Comparison of ENCODE assay signal across 2 cellular contexts in the genomic region with DNA sequence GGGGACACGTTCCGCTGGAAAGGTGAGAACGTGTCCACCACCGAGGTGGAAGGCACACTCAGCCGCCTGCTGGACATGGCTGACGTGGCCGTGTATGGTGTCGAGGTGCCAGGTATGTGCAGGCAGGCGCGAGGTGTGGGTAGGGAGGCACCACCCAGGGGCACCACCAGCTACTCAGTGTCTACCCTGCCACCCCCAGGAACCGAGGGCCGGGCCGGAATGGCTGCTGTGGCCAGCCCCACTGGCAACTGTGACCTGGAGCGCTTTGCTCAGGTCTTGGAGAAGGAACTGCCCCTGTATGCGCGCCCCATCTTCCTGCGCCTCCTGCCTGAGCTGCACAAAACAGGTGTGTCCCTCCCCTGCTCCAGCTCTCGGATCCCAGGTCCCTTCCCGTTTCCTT.
TF ChIP-seq lines count a peak whose summit lies in the region.

No MANE protein-coding gene starts in this region.

TF ChIP-seq in IMR-90, 13 proteins besides CTCF, POLR2A, EP300 and RAD21:
- TF ChIP-seq MAFK (IDR thresholded peaks at IDR 0.05; ENCODE audit: low read depth, low read length): no peak
- TF ChIP-seq SMC3 (IDR thresholded peaks at IDR 0.05; ENCODE audit: low read depth, low read length): no peak
- TF ChIP-seq CHD1 (IDR thresholded peaks at IDR 0.05; ENCODE audit: low read depth, low read length): no peak
- no peak for TF ChIP-seq MXI1 (IDR thresholded peaks at IDR 0.05; ENCODE audit: borderline replicate concordance, low read depth, low read length)
- TF ChIP-seq MAZ (IDR thresholded peaks at IDR 0.05; ENCODE audit: borderline replicate concordance, low read depth, low read length): no peak
- no peak for TF ChIP-seq CEBPB (IDR thresholded peaks at IDR 0.05; ENCODE audit: low read depth, low read length)
- no peak for TF ChIP-seq NFE2L2 (IDR thresholded peaks at IDR 0.05; ENCODE audit: low read depth, low read length)
- TF ChIP-seq RFX5 (IDR thresholded peaks at IDR 0.05; ENCODE audit: low read depth, low read length): no peak
- TF ChIP-seq, protein P1, sequence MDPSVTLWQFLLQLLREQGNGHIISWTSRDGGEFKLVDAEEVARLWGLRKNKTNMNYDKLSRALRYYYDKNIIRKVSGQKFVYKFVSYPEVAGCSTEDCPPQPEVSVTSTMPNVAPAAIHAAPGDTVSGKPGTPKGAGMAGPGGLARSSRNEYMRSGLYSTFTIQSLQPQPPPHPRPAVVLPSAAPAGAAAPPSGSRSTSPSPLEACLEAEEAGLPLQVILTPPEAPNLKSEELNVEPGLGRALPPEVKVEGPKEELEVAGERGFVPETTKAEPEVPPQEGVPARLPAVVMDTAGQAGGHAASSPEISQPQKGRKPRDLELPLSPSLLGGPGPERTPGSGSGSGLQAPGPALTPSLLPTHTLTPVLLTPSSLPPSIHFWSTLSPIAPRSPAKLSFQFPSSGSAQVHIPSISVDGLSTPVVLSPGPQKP (IDR thresholded peaks at IDR 0.05; ENCODE audit: borderline replicate concordance, low read depth, low read length): no peak
- TF ChIP-seq USF2 (IDR thresholded peaks at IDR 0.05; ENCODE audit: low read depth, low read length): no peak
- no peak for TF ChIP-seq FOS (IDR thresholded peaks at IDR 0.05; ENCODE audit: low read depth, low read length)
- no peak for TF ChIP-seq BHLHE40 (IDR thresholded peaks at IDR 0.05; ENCODE audit: low read depth, low read length)
- TF ChIP-seq RCOR1 (IDR thresholded peaks at IDR 0.05; ENCODE audit: insufficient replicate concordance, low read length): no peak

TF ChIP-seq in K562, 482 proteins besides CTCF, POLR2A, EP300 and RAD21:
- TF ChIP-seq, protein P2, sequence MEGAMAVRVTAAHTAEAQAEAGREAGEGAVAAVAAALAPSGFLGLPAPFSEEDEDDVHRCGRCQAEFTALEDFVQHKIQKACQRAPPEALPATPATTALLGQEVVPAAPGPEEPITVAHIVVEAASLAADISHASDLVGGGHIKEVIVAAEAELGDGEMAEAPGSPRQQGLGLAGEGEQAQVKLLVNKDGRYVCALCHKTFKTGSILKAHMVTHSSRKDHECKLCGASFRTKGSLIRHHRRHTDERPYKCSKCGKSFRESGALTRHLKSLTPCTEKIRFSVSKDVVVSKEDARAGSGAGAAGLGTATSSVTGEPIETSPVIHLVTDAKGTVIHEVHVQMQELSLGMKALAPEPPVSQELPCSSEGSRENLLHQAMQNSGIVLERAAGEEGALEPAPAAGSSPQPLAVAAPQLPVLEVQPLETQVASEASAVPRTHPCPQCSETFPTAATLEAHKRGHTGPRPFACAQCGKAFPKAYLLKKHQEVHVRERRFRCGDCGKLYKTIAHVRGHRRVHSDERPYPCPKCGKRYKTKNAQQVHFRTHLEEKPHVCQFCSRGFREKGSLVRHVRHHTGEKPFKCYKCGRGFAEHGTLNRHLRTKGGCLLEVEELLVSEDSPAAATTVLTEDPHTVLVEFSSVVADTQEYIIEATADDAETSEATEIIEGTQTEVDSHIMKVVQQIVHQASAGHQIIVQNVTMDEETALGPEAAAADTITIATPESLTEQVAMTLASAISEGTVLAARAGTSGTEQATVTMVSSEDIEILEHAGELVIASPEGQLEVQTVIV (CRISPR knock-in tag; IDR thresholded peaks at IDR 0.05; ENCODE audit: borderline replicate concordance): no peak
- TF ChIP-seq KLF1 (tag; IDR thresholded peaks at IDR 0.05): no peak
- TF ChIP-seq POLR2G (IDR thresholded peaks at IDR 0.05; ENCODE audit: low read depth, low read length): 0 out of 2 replicates have a peak, but pooled peaks have one; percentile 26
- TF ChIP-seq BACH1 (tag; IDR thresholded peaks at IDR 0.05): no peak
- TF ChIP-seq MCM2 (IDR thresholded peaks at IDR 0.05; ENCODE audit: low read depth): no peak
